ENCODE assay signal across 1 cellular context in the genomic region with DNA sequence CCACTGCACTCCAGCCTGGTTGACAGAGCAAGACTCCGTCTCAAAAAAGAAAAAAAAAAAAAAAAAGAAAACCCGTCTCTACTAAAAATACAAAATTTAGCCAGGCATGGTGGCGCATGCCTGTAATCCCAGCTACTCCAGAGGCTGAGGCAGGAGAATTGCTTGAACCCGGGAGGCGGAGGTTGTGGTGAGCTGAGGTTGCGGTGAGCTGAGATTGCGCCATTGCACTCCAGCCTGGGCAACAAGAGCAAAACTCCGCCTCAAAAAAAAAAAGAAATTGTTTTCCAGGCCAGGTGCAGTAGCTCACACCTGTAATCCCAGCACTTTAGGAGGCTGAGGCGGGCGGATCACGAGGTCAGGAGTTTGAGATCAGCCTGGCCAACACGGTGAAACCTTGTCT. TPM values are rescaled to one million over a fixed set of nuclear protein-coding genes. Genes with fewer than 3 reads are reported as not detected.
"Had no signal": no experiment of that assay in that cellular context is flagged by ENCODE, and none has a peak within 500 bp of the region (broad histone marks: within the 10 kb centered on the region; RNA-seq: fewer than 3 reads in every experiment).

No MANE protein-coding gene starts in this region.

RNA-seq across cellular contexts. Expression of gene MEIS3, which starts 32.7 kb away (rescaled TPM):
- total RNA-seq: natural killer cell had no signal
